ENCODE assay signal across 16 cellular contexts in the genomic region with DNA sequence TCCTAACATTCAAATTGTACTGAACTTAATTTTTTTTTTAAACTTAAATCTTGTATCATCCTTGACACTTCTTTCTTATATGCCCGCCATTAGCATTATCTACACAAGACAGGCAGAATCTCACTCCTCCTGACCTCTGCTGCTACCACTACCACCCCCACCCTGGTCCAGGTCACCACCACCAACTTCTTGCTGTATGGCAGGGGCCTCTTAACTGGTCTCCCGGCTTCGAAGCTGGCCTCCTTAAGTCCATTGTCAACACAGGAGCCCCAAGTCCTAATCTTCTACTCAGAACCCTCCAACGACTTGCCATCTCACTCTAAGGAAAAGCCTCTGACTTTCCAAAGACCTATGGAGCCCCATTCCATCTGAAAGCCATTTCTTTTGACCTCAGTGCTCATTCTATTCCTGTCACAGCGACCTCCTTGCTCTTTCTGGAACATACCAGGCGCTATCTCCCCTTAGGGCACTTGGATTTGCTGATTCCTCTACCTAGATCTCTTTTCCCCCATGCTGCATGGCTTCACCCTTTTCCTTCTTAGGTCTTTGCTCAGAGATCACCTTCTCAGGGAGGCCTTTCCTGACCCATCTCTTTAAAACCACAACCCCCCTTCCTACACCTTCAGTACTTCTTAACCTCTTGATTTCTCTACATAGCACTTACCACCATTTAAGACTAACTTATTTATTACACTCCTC. TPM values are rescaled to one million over a fixed set of nuclear protein-coding genes. Genes with fewer than 3 reads are reported as not detected.
DNase-seq lines count a peak whose midpoint lies in the region; ATAC-seq and TF ChIP-seq lines count a peak whose summit lies in the region.
"Had no signal": no experiment of that assay in that cellular context is flagged by ENCODE, and none has a peak within 500 bp of the region (broad histone marks: within the 10 kb centered on the region; RNA-seq: fewer than 3 reads in every experiment).

No MANE protein-coding gene starts in this region.

- H2AFZ ChIP-seq in PC-3 (ENCODE audit: low read length), result no peak overlapping the region

- H3K9me2 ChIP-seq in DOHH2 (replicated peaks; ENCODE audit: control insufficient read depth, low read length) (no peaks in the 10 kb centered on the region), PC-3 (replicated peaks; ENCODE audit: low read length) (no peaks in the 10 kb centered on the region)

- no peak for TF ChIP-seq CTCF in DOHH2 (IDR thresholded peaks at IDR 0.05; ENCODE audit: low read depth, low read length, poor library complexity, severe bottlenecking)
- TF ChIP-seq CTCF in PC-3 (conservative IDR thresholded peaks at IDR 0.05; ENCODE audit: low read depth, low read length), result no peak
- no peak for TF ChIP-seq CTCF in uterus (IDR thresholded peaks at IDR 0.05)

- ATAC-seq in PC-3, result no peak
- ATAC-seq in naive thymus-derived CD8-positive, alpha-beta T cell, result no peak
- no peak for ATAC-seq in GM18907 (IDR thresholded peaks at IDR 0.05; ENCODE audit: unreplicated experiment)

- peaks cover 51 to 68% (median 61%) of the 10 kb centered on the region in 10 experiments for H3K4me1 ChIP-seq in BLaER1 treated with 17β-estradiol and CSF1 and Interleukin-3, amounts not matched to agents 10 nM and 100 nM
- peaks cover 64% of the 10 kb centered on the region for H3K4me1 ChIP-seq in DOHH2 (ENCODE audit: control insufficient read depth, low read length)
- peaks cover 5% of the 10 kb centered on the region; the same call in 1 of the 2 replicates for H3K4me1 ChIP-seq in PC-3 (ENCODE audit: insufficient read depth, low read length)
- H3K4me1 ChIP-seq in uterus, result no peaks in the 10 kb centered on the region

- peaks cover 0 to 4% (median 0%) of the 10 kb centered on the region in 11 experiments; a peak in 8 of 22 replicates for H3K36me3 ChIP-seq in BLaER1 treated with 17β-estradiol and CSF1 and Interleukin-3, amounts not matched to agents 10 nM and 100 nM
- H3K36me3 ChIP-seq in DOHH2 (ENCODE audit: control insufficient read depth, low read length) (peaks cover 44% of the 10 kb centered on the region), PC-3 (ENCODE audit: low read depth, low read length) (no peaks in the 10 kb centered on the region), uterus (no peaks in the 10 kb centered on the region)
- H3K36me3 ChIP-seq: adrenal gland, sigmoid colon, suprapubic skin had no signal

- CTCF ChIA-PET in PC-3 (lab: Charles Lee), result no interaction called here

- peaks cover 3 to 32% (median 17%) of the 10 kb centered on the region in 4 donors for H3K4me1 Mint-ChIP-seq in naive thymus-derived CD8-positive, alpha-beta T cell

- no peak for TF ChIP-seq POLR2A in erythroblast (IDR thresholded peaks at IDR 0.05; ENCODE audit: low read length)
- TF ChIP-seq POLR2A in uterus (IDR thresholded peaks at IDR 0.05), result no peak

- peak overlapping the region in 1 of 10 donors; percentile 11 for H3K4me3 Mint-ChIP-seq in naive thymus-derived CD8-positive, alpha-beta T cell

- peak overlapping the region in 1 of 11 experiments; percentile 23; a peak in 2 of 22 replicates for H3K27ac ChIP-seq in BLaER1 treated with 17β-estradiol and CSF1 and Interleukin-3, amounts not matched to agents 10 nM and 100 nM
- H3K27ac ChIP-seq in DOHH2 (ENCODE audit: low read depth, low read length) (peak overlapping the region; percentile 7; the same call in 1 of the 2 replicates), PC-3 (ENCODE audit: low read length) (no peak overlapping the region), uterus (no peak overlapping the region)
- H3K27ac ChIP-seq: adrenal gland, dorsolateral prefrontal cortex, sigmoid colon, suprapubic skin had no signal

- BruUV-seq in PC-3 (replicated peaks; lab: Mats Ljungman, UMichigan), result no TSS peak

- POLR2A ChIA-PET in PC-3 (lab: Charles Lee; ENCODE audit: unreplicated experiment), result no interaction called here
- POLR2A ChIA-PET in naive thymus-derived CD8-positive, alpha-beta T cell (lab: Charles Lee), result no interaction called here

- peaks cover 0 to 2% (median 0%) of the 10 kb centered on the region in 3 donors for H3K36me3 Mint-ChIP-seq in naive thymus-derived CD8-positive, alpha-beta T cell

- H3K4me2 ChIP-seq in BLaER1 treated with 17β-estradiol and CSF1 and Interleukin-3, amounts not matched to agents 10 nM and 100 nM, result peak overlapping the region; percentile 3 to 92 (median 80); a peak in 17 of 22 replicates
- peak overlapping the region; percentile 85 for H3K4me2 ChIP-seq in DOHH2 (ENCODE audit: low read length)
- peak overlapping the region; percentile 3 for H3K4me2 ChIP-seq in PC-3 (ENCODE audit: low read length)

- intact Hi-C loops in PC-3 (cut with micrococcal nuclease) (loop anchor here (5.0 kb wide), 2 partner anchors 34 to 59 kb away; a partner anchor contains a TSS), uterus (cut with DNase I; ENCODE audit: low total_unique reads) (no loop called here)

- no peaks in the 10 kb centered on the region for H3K9me3 Mint-ChIP-seq in naive thymus-derived CD8-positive, alpha-beta T cell

- H3K79me2 ChIP-seq in DOHH2 (ENCODE audit: control insufficient read depth, low read length) (peaks cover 95% of the 10 kb centered on the region), PC-3 (ENCODE audit: low read length) (peaks cover 90% of the 10 kb centered on the region)

- H3K4me3 ChIP-seq in BLaER1 treated with 17β-estradiol and CSF1 and Interleukin-3, amounts not matched to agents 10 nM and 100 nM, result no peak overlapping the region
- peak overlapping the region; percentile 97 for H3K4me3 ChIP-seq in DOHH2 (ENCODE audit: low read length)
- no peak overlapping the region for H3K4me3 ChIP-seq in PC-3 (ENCODE audit: low read length)
- no peak overlapping the region for H3K4me3 ChIP-seq in uterus
- H3K4me3 ChIP-seq: adrenal gland, dorsolateral prefrontal cortex, sigmoid colon, suprapubic skin had no signal

- peak overlapping the region in 1 of 10 donors; percentile 22 for H3K27ac Mint-ChIP-seq in naive thymus-derived CD8-positive, alpha-beta T cell

- peaks cover 0 to 40% (median 23%) of the 10 kb centered on the region in 11 experiments; a peak in 14 of 22 replicates for H4K20me1 ChIP-seq in BLaER1 treated with 17β-estradiol and CSF1 and Interleukin-3, amounts not matched to agents 10 nM and 100 nM
- H4K20me1 ChIP-seq in DOHH2 (ENCODE audit: control insufficient read depth, insufficient read depth, low read depth, low read length) (peaks cover 15% of the 10 kb centered on the region), PC-3 (ENCODE audit: low read length) (peaks cover 10% of the 10 kb centered on the region; the same call in 1 of the 2 replicates)

- no peaks in the 10 kb centered on the region for H3K27me3 ChIP-seq in BLaER1 treated with 17β-estradiol and CSF1 and Interleukin-3, amounts not matched to agents 10 nM and 100 nM
- H3K27me3 ChIP-seq in DOHH2 (ENCODE audit: control insufficient read depth, low read length) (no peaks in the 10 kb centered on the region), PC-3 (ENCODE audit: low read length) (no peaks in the 10 kb centered on the region), uterus (no peaks in the 10 kb centered on the region)
- H3K27me3 ChIP-seq: adrenal gland, dorsolateral prefrontal cortex, sigmoid colon, suprapubic skin had no signal

- H3F3A ChIP-seq in DOHH2 (ENCODE audit: control insufficient read depth, insufficient read depth) (no peaks in the 10 kb centered on the region), PC-3 (ENCODE audit: low read length, unreplicated experiment) (no peaks in the 10 kb centered on the region)

- H3K9me3 ChIP-seq in BLaER1 treated with 17β-estradiol and CSF1 and Interleukin-3, amounts not matched to agents 10 nM and 100 nM (replicated peaks in 1 of 11), result no peaks in the 10 kb centered on the region
- no peaks in the 10 kb centered on the region for H3K9me3 ChIP-seq in DOHH2 (ENCODE audit: control insufficient read depth, insufficient read depth, low read length)
- H3K9me3 ChIP-seq in PC-3 (ENCODE audit: low read length), result no peaks in the 10 kb centered on the region
- H3K9me3 ChIP-seq in uterus, result no peaks in the 10 kb centered on the region
- H3K9me3 ChIP-seq: adrenal gland, sigmoid colon, suprapubic skin had no signal

- H3K27me3 Mint-ChIP-seq in naive thymus-derived CD8-positive, alpha-beta T cell, result no peaks in the 10 kb centered on the region

- no peak for DNase-seq in PC-3
- DNase-seq in erythroblast (lab: John Stamatoyannopoulos, UW), result peak; percentile 70 to 81
- no peak for DNase-seq in naive thymus-derived CD8-positive, alpha-beta T cell
- no peak for DNase-seq in stimulated activated CD4-positive, alpha-beta T cell treated with anti-CD3 and anti-CD28 coated beads, Interleukin-2, amount 100 ng/mL, for 48 hours
- no peak for DNase-seq in uterus
- DNase-seq: adrenal gland, dorsolateral prefrontal cortex, foreskin melanocyte, islet precursor cell, NCI-H1436 treated with DMSO at 0.1 percent for 48 hours, NCI-H748 treated with DMSO at 0.1 percent for 48 hours, sigmoid colon had no signal

- H3K9ac ChIP-seq in BLaER1 treated with 17β-estradiol and CSF1 and Interleukin-3, amounts not matched to agents 10 nM and 100 nM, result no peak overlapping the region
- no peak overlapping the region for H3K9ac ChIP-seq in PC-3 (ENCODE audit: low read length)

RNA-seq across cellular contexts. Expression of a gene that starts 2.6 kb away (rescaled TPM):
- 236 and 243 TPM in 2 replicates for total RNA-seq in PC-3 (2014; rRNA removed)
- 1 to 10 TPM; 4.4 to 5.0 TPM for total RNA-seq in naive thymus-derived CD8-positive, alpha-beta T cell
- polyA plus RNA-seq in naive thymus-derived CD8-positive, alpha-beta T cell, result 1 to 10 TPM in 2 of 3 donors, under 1 TPM in 1; 0.77 to 2.3 (median 1.2) TPM
- total RNA-seq in uterus, result 10 to 100 TPM in 1 of 4 donors, 1 to 10 TPM in 2, not detected in 1; 7.1 to 95.0 (median 9.4) TPM

RNA-seq across cellular contexts. Expression of a gene that starts 30.7 kb away (rescaled TPM):
- total RNA-seq in PC-3 (2014; rRNA removed) (7.5 and 8.0 TPM in 2 replicates), uterus (10 to 100 TPM in 1 of 4 donors, 1 to 10 TPM in 3; 6.7 to 12.6 (median 8.1) TPM)
- total RNA-seq in naive thymus-derived CD8-positive, alpha-beta T cell, result 10 to 100 TPM; 23.6 to 27.1 TPM
- polyA plus RNA-seq in naive thymus-derived CD8-positive, alpha-beta T cell, result 10 to 100 TPM in 1 of 3 donors, 1 to 10 TPM in 2; 5.3 to 12.4 (median 7.7) TPM

RNA-seq across cellular contexts. Expression of a gene that starts 37.1 kb away (rescaled TPM):
- total RNA-seq in PC-3 (2014; rRNA removed) (9.2 and 11.7 TPM in 2 replicates), uterus (10 to 100 TPM in 2 of 4 donors, 1 to 10 TPM in 2; 7.4 to 16.5 (median 11.6) TPM)
- 10 to 100 TPM; 15.7 to 15.8 TPM for total RNA-seq in naive thymus-derived CD8-positive, alpha-beta T cell
- 1 to 10 TPM; 2.2 to 4.7 (median 3.1) TPM for polyA plus RNA-seq in naive thymus-derived CD8-positive, alpha-beta T cell

RNA-seq across cellular contexts. Expression of a gene that starts 56.7 kb away (rescaled TPM):
- total RNA-seq in PC-3 (2014; rRNA removed) (68.4 and 73.7 TPM in 2 replicates), uterus (10 to 100 TPM; 42.8 to 89.5 (median 65.4) TPM)
- 10 to 100 TPM; 53.7 to 57.9 TPM for total RNA-seq in naive thymus-derived CD8-positive, alpha-beta T cell
- 10 to 100 TPM; 53.4 to 73.7 (median 70.3) TPM for polyA plus RNA-seq in naive thymus-derived CD8-positive, alpha-beta T cell

RNA-seq across cellular contexts. Expression of a gene that starts 59.4 kb away (rescaled TPM):
- total RNA-seq in PC-3 (2014; rRNA removed), result 18.5 and 19.6 TPM in 2 replicates
- 10 to 100 TPM; 30.1 to 31.8 TPM for total RNA-seq in naive thymus-derived CD8-positive, alpha-beta T cell
- 10 to 100 TPM; 34.1 to 47.6 (median 45.5) TPM for polyA plus RNA-seq in naive thymus-derived CD8-positive, alpha-beta T cell
- 10 to 100 TPM in 2 of 4 donors, 1 to 10 TPM in 1, under 1 TPM in 1; 0.59 to 14.0 (median 7.2) TPM for total RNA-seq in uterus

Comparison
In these comparisons a context has a peak if more than half of its experiments do, and no peak if none do; other contexts are left out.
1. H3K4me2 ChIP-seq: peak in every context shown above with its lines; median percentile 85 in DOHH2; 80 in BLaER1 treated with 17β-estradiol and CSF1 and Interleukin-3, amounts not matched to agents 10 nM and 100 nM; 3 in PC-3.
2. DNase-seq: peak in erythroblast (2 of 2); none in PC-3 (single experiment), naive thymus-derived CD8-positive, alpha-beta T cell (0 of 10), stimulated activated CD4-positive, alpha-beta T cell treated with anti-CD3 and anti-CD28 coated beads, Interleukin-2, amount 100 ng/mL, for 48 hours (0 of 2) and uterus (0 of 2).